Comparison of ENCODE assay signal across 1 cellular context in genomic region chr1:180934563-180934962, GRCh38.
TF ChIP-seq lines count a peak whose summit lies in the region.

No MANE protein-coding gene starts in this region.

TF ChIP-seq in H1, 55 proteins besides CTCF, POLR2A, EP300 and RAD21 (continued from another document):
- no peak for TF ChIP-seq SIX5 (IDR thresholded peaks at IDR 0.05; ENCODE audit: low read depth, low read length)
- no peak for TF ChIP-seq EGR1 (IDR thresholded peaks at IDR 0.05; ENCODE audit: borderline replicate concordance, low read depth, low read length)
- TF ChIP-seq CTBP2 (IDR thresholded peaks at IDR 0.05; ENCODE audit: borderline replicate concordance, insufficient read depth, insufficient read length, low read length) = no peak
- no peak for TF ChIP-seq HDAC2 (IDR thresholded peaks at IDR 0.05; ENCODE audit: borderline replicate concordance in 1 of 2, low read depth in 2 of 2, low read length in 2 of 2)
- TF ChIP-seq RBBP5 (IDR thresholded peaks at IDR 0.05; ENCODE audit: borderline replicate concordance, low read depth, low read length) = no peak
- TF ChIP-seq, protein P1, sequence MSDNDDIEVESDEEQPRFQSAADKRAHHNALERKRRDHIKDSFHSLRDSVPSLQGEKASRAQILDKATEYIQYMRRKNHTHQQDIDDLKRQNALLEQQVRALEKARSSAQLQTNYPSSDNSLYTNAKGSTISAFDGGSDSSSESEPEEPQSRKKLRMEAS (IDR thresholded peaks at IDR 0.05) = no peak
- TF ChIP-seq KDM5A (IDR thresholded peaks at IDR 0.05; ENCODE audit: low read length) = no peak
TF ChIP-seq in H1: peak in this region for 0.
